18 cellular contexts compared by ENCODE assay signal in the genomic region with DNA sequence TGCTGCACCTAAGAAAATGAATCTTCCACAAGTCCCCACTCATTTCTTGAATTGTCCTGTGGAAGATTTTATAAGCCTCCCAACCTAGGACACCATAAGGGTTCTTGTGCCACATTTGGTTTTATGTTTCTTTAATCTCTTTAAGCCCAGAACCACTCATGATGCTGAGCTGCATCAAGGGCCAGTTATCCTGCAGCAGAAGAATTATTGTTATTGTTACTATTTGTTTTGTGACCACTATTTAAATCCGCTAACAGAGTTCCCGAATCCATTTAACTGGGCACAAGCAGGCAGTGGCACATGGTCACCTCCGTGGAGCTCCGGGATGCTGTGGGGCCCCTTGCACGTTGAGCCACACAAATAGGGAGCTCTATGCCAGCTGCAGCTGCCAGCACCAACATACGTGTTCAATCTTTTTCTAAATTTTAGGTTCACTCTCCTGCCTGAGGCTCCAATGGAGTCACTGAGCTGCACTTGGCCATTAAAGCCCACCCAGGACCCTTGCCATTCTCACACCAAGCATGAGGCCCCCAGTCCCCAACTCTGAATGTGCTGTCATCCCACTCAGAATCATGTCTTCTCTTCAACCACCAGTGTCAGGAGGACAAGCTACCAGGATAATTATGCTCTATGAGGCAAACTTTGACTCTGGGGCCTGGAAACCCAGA.
DNase-seq lines count a peak whose midpoint lies in the region; ATAC-seq, FAIRE-seq and TF ChIP-seq lines count a peak whose summit lies in the region.
"Had no signal": no experiment of that assay in that cellular context is flagged by ENCODE, and none has a peak within 500 bp of the region (broad histone marks: within the 10 kb centered on the region; RNA-seq: fewer than 3 reads in every experiment).

No MANE protein-coding gene starts in this region.

- H3K4me3 ChIP-seq in GM12878 (no peak overlapping the region), neutrophil (ENCODE audit: low read depth in 1 of 2, low read length in 1 of 2) (no peak overlapping the region)
- H3K4me3 ChIP-seq: Peyer's patch had no signal

- in situ Hi-C loops in GM12878 (cut with MboI): no loop called here

- H4K20me1 ChIP-seq in GM12878 (ENCODE audit: control insufficient read depth, insufficient read depth): peaks cover 2% of the 10 kb centered on the region; the same call in 1 of the 2 replicates

- H3K9ac ChIP-seq in GM12878 (ENCODE audit: control insufficient read depth, insufficient read depth, low read length): no peak overlapping the region

- no peak overlapping the region for H3K4me2 ChIP-seq in GM12878 (ENCODE audit: control insufficient read depth, insufficient read depth)

- TF ChIP-seq POLR2A in GM12878 (IDR thresholded peaks at IDR 0.05; ENCODE audit: low read depth, low read length): no peak

- peak; percentile 3 for DNase-seq in D341Med (ENCODE audit: low spot score)
- DNase-seq in NCI-H524 (lab: John Stamatoyannopoulos, UW): peak; percentile 55 to 93
- no peak for DNase-seq in GM12878 (ENCODE audit: low read depth, low spot score)
- DNase-seq in cardiac septum (ENCODE audit: low spot score): no peak
- no peak for DNase-seq in inferior parietal cortex (ENCODE audit: extremely low spot score)
- no peak for DNase-seq in midbrain (lab: John Stamatoyannopoulos, UW)
- DNase-seq: DMS 273 treated with DMSO at 0.1 percent for 48 hours, GDM1, Kasumi-1, NCI-H1105, NCI-H1694, NCI-H510A treated with DMSO at 0.1 percent for 48 hours, Right ventricle myocardium superior had no signal

- RAD21 ChIA-PET in GM12878 (lab: Charles Lee; ENCODE audit: unreplicated experiment): no interaction called here

- POLR2A ChIA-PET in GM12878 (lab: Charles Lee): no interaction called here

- FAIRE-seq in GM12878 (lab: Jason Lieb, UNC): no peak
- FAIRE-seq: GM12891 had no signal

- no peak for TF ChIP-seq EP300 in GM12878 (IDR thresholded peaks at IDR 0.05; ENCODE audit: borderline replicate concordance in 1 of 2, control insufficient read depth in 1 of 2, low read depth in 2 of 2, low read length in 2 of 2)

- H3K9me3 ChIP-seq in GM12878 (replicated peaks; ENCODE audit: control insufficient read depth, insufficient read depth, low read length) (no peaks in the 10 kb centered on the region), neutrophil (no peaks in the 10 kb centered on the region)
- H3K9me3 ChIP-seq: Peyer's patch had no signal

- over 99% methylated on average over 6 of the region's 6 CpGs for WGBS in GM12878 (ENCODE audit: insufficient coverage, insufficient replicate concordance, low lambda C conversion rate, missing lambda C conversion rate)

- no peaks in the 10 kb centered on the region for H3K27me3 ChIP-seq in GM12878 (replicated peaks in 1 of 2; ENCODE audit: control insufficient read depth in 2 of 2, insufficient read depth in 2 of 2, low read length in 1 of 2)
- H3K27me3 ChIP-seq in neutrophil: no peaks in the 10 kb centered on the region
- H3K27me3 ChIP-seq: Peyer's patch had no signal

- TF ChIP-seq RAD21 in GM12878 (IDR thresholded peaks at IDR 0.05; ENCODE audit: insufficient read depth, low read depth, low read length): no peak

- intact Hi-C loops in GM12878 (cut with micrococcal nuclease; ENCODE audit: unreplicated experiment): no loop called here
- intact Hi-C loops in cardiac septum (cut with DNase I): loop anchor here (10.0 kb wide), 1 partner anchor 87 kb away; no protein-coding TSS in a partner anchor

- TF ChIP-seq CTCF in GM12878 (IDR thresholded peaks at IDR 0.05 in 2 of 3, conservative IDR thresholded peaks at IDR 0.05 in 1 of 3; ENCODE audit: control insufficient read depth in 2 of 3, extremely low read depth in 1 of 3, insufficient read depth in 1 of 3, low read depth in 3 of 3, low read length in 3 of 3) (no peak), neutrophil (IDR thresholded peaks at IDR 0.05) (no peak)

- SMC1A ChIA-PET in GM12878 (lab: Charles Lee; ENCODE audit: uncharacterized antibody, unreplicated experiment): no interaction called here

- H3K79me2 ChIP-seq in GM12878 (ENCODE audit: control insufficient read depth, insufficient read depth, low read length): no peaks in the 10 kb centered on the region

- H3K36me3 ChIP-seq in GM12878 (ENCODE audit: control insufficient read depth in 2 of 2, insufficient read depth in 2 of 2, low read length in 1 of 2) (peaks cover 27 to 29% of the 10 kb centered on the region in 2 experiments), neutrophil (peaks cover 99% of the 10 kb centered on the region)

- CTCF ChIA-PET in GM12878 (lab: Yijun Ruan, JAX): no interaction called here

- no peak overlapping the region for H2AFZ ChIP-seq in GM12878 (ENCODE audit: control insufficient read depth, low read depth, low read length)

- ATAC-seq in GM12878 (no peak), HG02623 (IDR thresholded peaks at IDR 0.05; ENCODE audit: unreplicated experiment) (no peak)

- H3K4me1 ChIP-seq in GM12878 (ENCODE audit: control insufficient read depth, insufficient read depth, low read length): no peaks in the 10 kb centered on the region
- H3K4me1 ChIP-seq in neutrophil (ENCODE audit: control insufficient read depth in 1 of 2, insufficient read depth in 1 of 2, low read depth in 1 of 2, low read length in 1 of 2): no peaks in the 10 kb centered on the region
- H3K4me1 ChIP-seq: Peyer's patch had no signal

- H3K27ac ChIP-seq in GM12878 (ENCODE audit: control insufficient read depth, insufficient read depth) (no peak overlapping the region), neutrophil (peak overlapping the region; percentile 20)
- H3K27ac ChIP-seq: C4-2B, Peyer's patch had no signal

- BruUV-seq in GM12878 (replicated peaks; lab: Mats Ljungman, UMichigan): TSS peak; percentile 36

TF ChIP-seq in GM12878, 131 proteins besides CTCF, POLR2A, EP300 and RAD21:
- TF ChIP-seq SPI1 (IDR thresholded peaks at IDR 0.05; ENCODE audit: borderline replicate concordance, insufficient read depth, low read depth, low read length) (no peak), SMAD5 (IDR thresholded peaks at IDR 0.05; ENCODE audit: low read depth) (no peak)
- TF ChIP-seq, protein P1, sequence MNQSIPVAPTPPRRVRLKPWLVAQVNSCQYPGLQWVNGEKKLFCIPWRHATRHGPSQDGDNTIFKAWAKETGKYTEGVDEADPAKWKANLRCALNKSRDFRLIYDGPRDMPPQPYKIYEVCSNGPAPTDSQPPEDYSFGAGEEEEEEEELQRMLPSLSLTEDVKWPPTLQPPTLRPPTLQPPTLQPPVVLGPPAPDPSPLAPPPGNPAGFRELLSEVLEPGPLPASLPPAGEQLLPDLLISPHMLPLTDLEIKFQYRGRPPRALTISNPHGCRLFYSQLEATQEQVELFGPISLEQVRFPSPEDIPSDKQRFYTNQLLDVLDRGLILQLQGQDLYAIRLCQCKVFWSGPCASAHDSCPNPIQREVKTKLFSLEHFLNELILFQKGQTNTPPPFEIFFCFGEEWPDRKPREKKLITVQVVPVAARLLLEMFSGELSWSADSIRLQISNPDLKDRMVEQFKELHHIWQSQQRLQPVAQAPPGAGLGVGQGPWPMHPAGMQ (IDR thresholded peaks at IDR 0.05; ENCODE audit: borderline replicate concordance): no peak

Comparison
In these comparisons a context has a peak if more than half of its experiments do, and no peak if none do; other contexts are left out.
1. DNase-seq: peak in D341Med (single experiment) and NCI-H524 (2 of 2); none in GM12878 (single experiment), cardiac septum (single experiment), inferior parietal cortex (single experiment) and midbrain (single experiment).